Comparison of ENCODE assay signal across 8 cellular contexts in the genomic region with DNA sequence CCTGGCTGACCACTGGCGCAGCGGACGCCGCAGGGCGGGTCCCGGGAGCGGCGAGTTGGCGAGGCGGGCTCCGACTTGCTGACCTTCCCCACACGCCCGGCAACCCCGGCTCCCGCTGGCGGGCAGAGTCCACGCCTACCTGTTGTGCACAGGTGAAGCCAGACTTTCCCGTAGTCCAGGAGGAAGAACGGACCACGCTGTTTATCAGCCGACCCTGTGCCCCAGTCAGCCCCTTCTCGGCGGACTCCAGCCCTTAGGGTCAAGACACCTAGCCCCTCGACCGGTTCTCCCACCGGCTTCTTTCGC. TPM values are rescaled to one million over a fixed set of nuclear protein-coding genes. Genes with fewer than 3 reads are reported as not detected.
DNase-seq lines count a peak whose midpoint lies in the region; ATAC-seq and TF ChIP-seq lines count a peak whose summit lies in the region.

No MANE protein-coding gene starts in this region.

- in situ Hi-C loops in mammary epithelial cell (cut with MboI; ENCODE audit: low sequenced_read_pairs in 2 of 2): no loop called here

- peak; percentile 0 for DNase-seq in stimulated activated CD8-positive, alpha-beta memory T cell treated with anti-CD3 and anti-CD28 coated beads, Interleukin-15, amount 100 ng/mL, for 24 hours (ENCODE audit: low read depth)
- no peak for DNase-seq in stimulated activated CD8-positive, alpha-beta memory T cell treated with anti-CD3 and anti-CD28 coated beads, Interleukin-4, amount 100 ng/mL, for 48 hours
- DNase-seq in NCI-H748 (lab: John Stamatoyannopoulos, UW; ENCODE audit: unreplicated experiment) (peak; percentile 73), mammary epithelial cell (peak; percentile 58), immature natural killer cell (no peak), smooth muscle cell (lab: John Stamatoyannopoulos, UW; ENCODE audit: unreplicated experiment) (peak; percentile 30), inferior parietal cortex (ENCODE audit: extremely low spot score) (no peak)

- peaks cover 1 to 3% (median 2%) of the 10 kb centered on the region in 3 donors for H3K27me3 Mint-ChIP-seq in immature natural killer cell (ENCODE audit: low read depth in 3 of 3)

- no peaks in the 10 kb centered on the region for H3K9me3 ChIP-seq in mammary epithelial cell (replicated peaks; ENCODE audit: insufficient read depth, low read length)
- no peaks in the 10 kb centered on the region for H3K9me3 ChIP-seq in smooth muscle cell (replicated peaks; ENCODE audit: low read depth)

- peak overlapping the region; percentile 59 for H3K27ac ChIP-seq in mammary epithelial cell (ENCODE audit: insufficient read depth, low read depth, low read length)
- H3K27ac ChIP-seq in smooth muscle cell (ENCODE audit: low read depth): peak overlapping the region; percentile 70

- H3K4me3 ChIP-seq in mammary epithelial cell (replicated peaks in 1 of 3; ENCODE audit: insufficient read depth in 1 of 3, low read depth in 2 of 3, low read length in 3 of 3): peak overlapping the region; percentile 92 to 96 (median 95)
- peak overlapping the region; percentile 84 for H3K4me3 ChIP-seq in smooth muscle cell

- no peaks in the 10 kb centered on the region for H3K36me3 Mint-ChIP-seq in immature natural killer cell

- dilution Hi-C loops in mammary epithelial cell (cut with HindIII; ENCODE audit: low sequenced_read_pairs): no loop called here

- H3K4me2 ChIP-seq in mammary epithelial cell (ENCODE audit: insufficient read depth, low read depth, low read length): peak overlapping the region; percentile 83
- H3K4me2 ChIP-seq in smooth muscle cell: peak overlapping the region; percentile 91

- no TSS peak for BruUV-seq in mammary epithelial cell (replicated peaks; lab: Mats Ljungman, UMichigan)

- 0% methylated on average over 17 of the region's 27 CpGs for WGBS in mammary epithelial cell (ENCODE audit: low coverage, missing lambda C conversion rate)
- under 1% methylated on average over 27 of the region's 27 CpGs for WGBS in smooth muscle cell (ENCODE audit: low lambda C conversion rate)

- no peaks in the 10 kb centered on the region for H3F3A ChIP-seq in smooth muscle cell (ENCODE audit: low read depth)

- H3K9me3 Mint-ChIP-seq in immature natural killer cell: no peaks in the 10 kb centered on the region

- H3K79me2 ChIP-seq in mammary epithelial cell (ENCODE audit: insufficient read depth, low read length): peaks cover 44% of the 10 kb centered on the region
- H3K79me2 ChIP-seq in smooth muscle cell (ENCODE audit: low read depth): peaks cover 49% of the 10 kb centered on the region

- peak overlapping the region; percentile 20 to 95 (median 92) for H3K27ac Mint-ChIP-seq in immature natural killer cell

- peak overlapping the region; percentile 79 for H3K9ac ChIP-seq in mammary epithelial cell (ENCODE audit: insufficient read depth, low read length)
- H3K9ac ChIP-seq in smooth muscle cell (ENCODE audit: low read depth): peak overlapping the region; percentile 82

- H3K36me3 ChIP-seq in mammary epithelial cell (ENCODE audit: insufficient read depth, low read length) (no peaks in the 10 kb centered on the region), smooth muscle cell (ENCODE audit: low read depth) (no peaks in the 10 kb centered on the region)

- H2AFZ ChIP-seq in mammary epithelial cell (ENCODE audit: low read depth, low read length): peak overlapping the region; percentile 99
- peak overlapping the region; percentile 19 for H2AFZ ChIP-seq in smooth muscle cell (ENCODE audit: low read depth)

- CTCF ChIA-PET in mammary epithelial cell (lab: Charles Lee; ENCODE audit: low non-redundant PET): no interaction called here

- peaks cover 5% of the 10 kb centered on the region for H3K4me1 ChIP-seq in mammary epithelial cell (ENCODE audit: insufficient read depth, low read length)
- peaks cover 11% of the 10 kb centered on the region for H3K4me1 ChIP-seq in smooth muscle cell (ENCODE audit: low read depth)

- ATAC-seq in HG02884 (IDR thresholded peaks at IDR 0.05; ENCODE audit: unreplicated experiment): peak; percentile 22

- H3K27me3 ChIP-seq in mammary epithelial cell (ENCODE audit: insufficient read depth, low read length) (no peaks in the 10 kb centered on the region), smooth muscle cell (ENCODE audit: low read depth) (no peaks in the 10 kb centered on the region)

- TF ChIP-seq CTCF in mammary epithelial cell (conservative IDR thresholded peaks at IDR 0.05 in 1 of 2, IDR thresholded peaks at IDR 0.05 in 1 of 2; ENCODE audit: extremely low read depth in 1 of 2, insufficient read depth in 1 of 2, low read depth in 1 of 2, low read length in 2 of 2): no peak
- TF ChIP-seq CTCF in smooth muscle cell (IDR thresholded peaks at IDR 0.05; ENCODE audit: borderline replicate concordance, insufficient read depth, poor library complexity, severe bottlenecking): no peak

- intact Hi-C loops in mammary epithelial cell (cut with micrococcal nuclease): no loop called here

- no peaks in the 10 kb centered on the region for H4K20me1 ChIP-seq in mammary epithelial cell (ENCODE audit: insufficient read depth, low read length)
- H4K20me1 ChIP-seq in smooth muscle cell (ENCODE audit: low read depth): peaks cover 27% of the 10 kb centered on the region

- peak overlapping the region; percentile 94 to 98 (median 98) for H3K4me3 Mint-ChIP-seq in immature natural killer cell

- peaks cover 20 to 38% of the 10 kb centered on the region in 2 donors for H3K4me1 Mint-ChIP-seq in immature natural killer cell

RNA-seq across cellular contexts. Expression of a gene that starts 0.4 kb away (rescaled TPM):
- 10 to 100 TPM; 32.1 to 37.5 TPM for total RNA-seq in mammary epithelial cell
- 12.2 TPM for polyA plus RNA-seq in mammary epithelial cell
- polyA minus RNA-seq in mammary epithelial cell: 18.1 TPM
- polyA plus RNA-seq in immature natural killer cell: 1 to 10 TPM; 7.7 to 8.9 (median 8.9) TPM
- total RNA-seq in smooth muscle cell: 49.8 and 72.2 TPM in 2 replicates
- polyA plus RNA-seq in smooth muscle cell: 25.4 and 28.5 TPM in 2 replicates

RNA-seq across cellular contexts. Expression of a gene that starts 37.3 kb away (rescaled TPM):
- total RNA-seq in mammary epithelial cell (10 to 100 TPM; 21.4 to 59.5 TPM), smooth muscle cell (30.0 and 30.4 TPM in 2 replicates)
- polyA plus RNA-seq in mammary epithelial cell (21.8 TPM), immature natural killer cell (10 to 100 TPM; 15.0 to 21.7 (median 16.4) TPM), smooth muscle cell (8.1 and 8.6 TPM in 2 replicates)
- polyA minus RNA-seq in mammary epithelial cell: 12.4 TPM

Comparison
In these comparisons a context has a peak if more than half of its experiments do, and no peak if none do; other contexts are left out.
1. DNase-seq: peak in stimulated activated CD8-positive, alpha-beta memory T cell treated with anti-CD3 and anti-CD28 coated beads, Interleukin-15, amount 100 ng/mL, for 24 hours (single experiment), NCI-H748 (single experiment), mammary epithelial cell (single experiment) and smooth muscle cell (single experiment); none in stimulated activated CD8-positive, alpha-beta memory T cell treated with anti-CD3 and anti-CD28 coated beads, Interleukin-4, amount 100 ng/mL, for 48 hours (single experiment), immature natural killer cell (0 of 3) and inferior parietal cortex (single experiment).